1 cellular context compared by ENCODE assay signal in genomic region chr1:115301438-115302020, GRCh38.
TF ChIP-seq lines count a peak whose summit lies in the region.

No MANE protein-coding gene starts in this region.

TF ChIP-seq in HepG2, 621 proteins besides CTCF, POLR2A, EP300 and RAD21:
- TF ChIP-seq MAFK (conservative IDR thresholded peaks at IDR 0.05 in 1 of 2, IDR thresholded peaks at IDR 0.05 in 1 of 2; ENCODE audit: low read length in 2 of 2) (0 out of 4 replicates have a peak, but pooled peaks of 1 of the 2 experiments have one; percentile 12), CEBPZ (IDR thresholded peaks at IDR 0.05; ENCODE audit: low read length) (no peak)
